In the genomic region with DNA sequence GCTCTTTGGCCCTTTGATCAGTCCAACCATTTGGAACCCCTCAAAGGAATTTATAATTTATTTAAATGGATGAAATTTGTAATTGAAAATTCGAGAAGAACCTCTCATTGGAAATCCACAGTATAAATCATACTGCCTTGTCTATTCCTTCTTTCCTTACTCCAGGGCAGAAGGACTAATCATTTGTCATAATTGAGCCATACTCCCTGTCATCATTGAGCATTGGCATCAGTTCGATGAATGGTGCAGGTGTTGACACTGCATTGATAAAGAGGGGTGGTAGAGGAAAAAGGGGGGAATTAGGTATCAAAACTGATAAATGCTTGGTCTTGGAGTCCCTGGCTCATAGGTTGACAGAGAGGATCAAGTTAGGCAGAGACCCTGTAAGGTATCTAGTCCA, we compare ENCODE assay signal across 21 cellular contexts. TPM values are rescaled to one million over a fixed set of nuclear protein-coding genes. Genes with fewer than 3 reads are reported as not detected.
"Had no signal": no experiment of that assay in that cellular context is flagged by ENCODE, and none has a peak within 500 bp of the region (broad histone marks: within the 10 kb centered on the region; RNA-seq: fewer than 3 reads in every experiment).

No MANE protein-coding gene starts in this region.

- H3K27ac ChIP-seq: tibial artery, uterus had no signal

- FAIRE-seq: endometrium, islet of Langerhans had no signal

- DNase-seq: activated CD4-positive, alpha-beta T cell treated with anti-CD3 and anti-CD28 coated beads, Interleukin-2, amount 50 U/mL, for 4 hours; activated CD4-positive, CD25-positive, alpha-beta regulatory T cell treated with anti-CD3 and anti-CD28 coated beads, Interleukin-2, amount 50 U/mL, for 72 hours; activated naive CD4-positive, alpha-beta T cell treated with Interleukin-2 at 50 U/mL for 16 hours; activated T-cell treated with anti-CD3 and anti-CD28 coated beads for 4 hours; aorta; foreskin fibroblast; naive B cell; stimulated activated CD4-positive, alpha-beta T cell treated with anti-CD3 and anti-CD28 coated beads, Interleukin-2, amount 100 ng/mL, for 48 hours; stimulated activated naive B cell treated with anti-CD40 and anti-IgM and Interleukin-4, amounts not matched to agents 10 μg/mL and 1 μg/mL and 100 μg/mL, for 72 hours; T-cell; T-helper 9 cell; tibial artery; uterus had no signal

- H3K36me3 Mint-ChIP-seq: naive B cell; stimulated activated naive B cell treated with anti-CD40 and anti-IgM and Interleukin-4, amounts not matched to agents 10 μg/mL and 1 μg/mL and 100 μg/mL, for 72 hours; T-cell had no signal

- H3K4me3 ChIP-seq: tibial artery, uterus had no signal

- H3K9me3 Mint-ChIP-seq: stimulated activated naive B cell treated with anti-CD40 and anti-IgM and Interleukin-4, amounts not matched to agents 10 μg/mL and 1 μg/mL and 100 μg/mL, for 72 hours had no signal

- H3K36me3 ChIP-seq: breast epithelium, tibial artery, uterus had no signal

- H3K4me3 Mint-ChIP-seq: activated T-helper 17 cell treated with anti-CD3 and anti-CD28 coated beads, Interleukin-2, amount 50 U/mL, for 72 hours; naive B cell; stimulated activated naive B cell treated with anti-CD40 and anti-IgM and Interleukin-4, amounts not matched to agents 10 μg/mL and 1 μg/mL and 100 μg/mL, for 72 hours; T-cell had no signal

- H3K4me1 ChIP-seq: breast epithelium, uterus had no signal

- H3K9me3 ChIP-seq: breast epithelium, tibial artery, uterus had no signal

- ATAC-seq: activated T-helper 17 cell treated with anti-CD3 and anti-CD28 coated beads, Interleukin-2, amount 50 U/mL, for 72 hours; esophagus mucosa; stimulated activated naive B cell treated with anti-CD40 and anti-IgM and Interleukin-4, amounts not matched to agents 10 μg/mL and 1 μg/mL and 100 μg/mL, for 72 hours; T-cell had no signal

- H3K27ac Mint-ChIP-seq: activated T-helper 17 cell treated with anti-CD3 and anti-CD28 coated beads, Interleukin-2, amount 50 U/mL, for 72 hours; stimulated activated naive B cell treated with anti-CD40 and anti-IgM and Interleukin-4, amounts not matched to agents 10 μg/mL and 1 μg/mL and 100 μg/mL, for 72 hours; T-cell had no signal

RNA-seq across cellular contexts. Expression of a gene that starts 2.0 kb away (rescaled TPM):
- total RNA-seq: activated T-helper 17 cell treated with anti-CD3 and anti-CD28 coated beads, Interleukin-2, amount 50 U/mL, for 72 hours; aorta; dermis microvascular lymphatic vessel endothelial cell; lung microvascular endothelial cell; mononuclear cell had no signal
- polyA plus RNA-seq: aorta had no signal

RNA-seq across cellular contexts. Expression of a gene that starts 24.2 kb away (rescaled TPM):
- total RNA-seq: activated T-helper 17 cell treated with anti-CD3 and anti-CD28 coated beads, Interleukin-2, amount 50 U/mL, for 72 hours; aorta; dermis microvascular lymphatic vessel endothelial cell; lung microvascular endothelial cell; mononuclear cell; T-cell had no signal
